15 cellular contexts compared by ENCODE assay signal in the genomic region with DNA sequence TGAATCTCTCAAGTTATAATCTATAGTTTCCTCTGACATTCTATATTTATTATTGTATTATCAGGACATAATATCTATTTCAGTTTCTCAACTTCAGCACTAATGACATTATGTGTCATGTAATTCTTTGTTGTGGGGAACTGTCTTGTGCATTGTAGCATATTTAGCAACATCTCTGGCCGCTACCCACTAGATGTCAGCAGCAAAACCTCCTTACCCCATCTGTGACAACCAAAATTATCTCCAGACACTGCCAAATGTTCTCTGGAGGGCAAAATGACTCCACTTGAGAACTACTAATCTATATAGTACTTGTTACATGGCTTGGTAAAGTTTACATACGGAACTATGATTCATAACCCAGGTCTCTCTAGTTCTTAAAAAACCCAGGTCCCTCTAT.
A peak's percentile ranks its signal among the peaks of the same experiment; 100 is the strongest.
DNase-seq lines count a peak whose midpoint lies in the region; ATAC-seq, FAIRE-seq and TF ChIP-seq lines count a peak whose summit lies in the region.
"Had no signal": no experiment of that assay in that cellular context is flagged by ENCODE, and none has a peak within 500 bp of the region (broad histone marks: within the 10 kb centered on the region; RNA-seq: fewer than 3 reads in every experiment).

No MANE protein-coding gene starts in this region.

- H3K27me3 ChIP-seq in A673 (replicated peaks; ENCODE audit: insufficient read depth, low read depth, low read length, poor library complexity): no peaks in the 10 kb centered on the region
- H3K27me3 ChIP-seq in HepG2 (ENCODE audit: control insufficient read depth in 1 of 2, insufficient read depth in 2 of 2, low read length in 2 of 2): no peaks in the 10 kb centered on the region
- no peaks in the 10 kb centered on the region for H3K27me3 ChIP-seq in tibial artery
- H3K27me3 ChIP-seq in SK-N-SH (ENCODE audit: insufficient read depth): no peaks in the 10 kb centered on the region
- H3K27me3 ChIP-seq: esophagus squamous epithelium, testis had no signal

- CTCF ChIA-PET in A673 (lab: Charles Lee) (no interaction called here), HepG2 (lab: Yijun Ruan, JAX; ENCODE audit: low intra/inter-chr PET ratio, low total read pairs) (no interaction called here), SK-N-SH (lab: Yijun Ruan, JAX) (interaction anchor here (0.7 kb wide), 1 partner anchor 15 kb away, joined by 3 read pairs; no protein-coding TSS in a partner anchor)

- peak; percentile 49 for DNase-seq in A673 (ENCODE audit: low spot score)
- no peak for DNase-seq in D721Med (ENCODE audit: insufficient read length, low spot score)
- peak; percentile 96 for DNase-seq in NCI-H446 treated with DMSO at 0.1 percent for 48 hours (lab: John Stamatoyannopoulos, UW)
- DNase-seq in choroid plexus epithelial cell (ENCODE audit: low read depth): peak; percentile 10
- no peak for DNase-seq in HepG2 (ENCODE audit: low spot score)
- DNase-seq in tibial artery: no peak
- DNase-seq in NCI-H226: no peak
- DNase-seq in SK-N-SH: no peak
- DNase-seq: activated CD4-positive, alpha-beta T cell treated with anti-CD3 and anti-CD28 coated beads, Interleukin-2, amount 10 ng/mL, durations not matched to agents 7 days and 5 days; esophagus squamous epithelium; stimulated activated CD4-positive, alpha-beta T cell treated with anti-CD3 and anti-CD28 coated beads, Interleukin-4, amount 100 ng/mL, for 4 hours; testis had no signal

- TF ChIP-seq POLR2A in HepG2 (IDR thresholded peaks at IDR 0.05; ENCODE audit: insufficient read depth in 1 of 2, low read depth in 2 of 2, low read length in 2 of 2): no peak

- no peaks in the 10 kb centered on the region for H3F3A ChIP-seq in SK-N-SH (replicated peaks; ENCODE audit: insufficient read depth)

- H3K9me2 ChIP-seq in SK-N-SH: no peaks in the 10 kb centered on the region

- no peak overlapping the region for H2AFZ ChIP-seq in HepG2 (ENCODE audit: low read length)
- no peak overlapping the region for H2AFZ ChIP-seq in SK-N-SH (ENCODE audit: low read depth)

- no peak for TF ChIP-seq EP300 in HepG2 (IDR thresholded peaks at IDR 0.05; ENCODE audit: low read depth in 2 of 2, low read length in 2 of 2)
- TF ChIP-seq EP300 in HepG2 (CRISPR knock-in tag; IDR thresholded peaks at IDR 0.05; ENCODE audit: borderline replicate concordance): no peak
- TF ChIP-seq EP300 in SK-N-SH (IDR thresholded peaks at IDR 0.05; ENCODE audit: borderline replicate concordance in 1 of 2, low read depth in 1 of 2, low read length in 1 of 2): no peak

- in situ Hi-C loops in HepG2 (cut with HindIII; ENCODE audit: extremely low pct_ligation_motif_present, low pct_unique_long_range_greater_than_20kb): no loop called here

- TF ChIP-seq RAD21 in HepG2 (CRISPR knock-in tag; IDR thresholded peaks at IDR 0.05) (no peak), SK-N-SH (IDR thresholded peaks at IDR 0.05; ENCODE audit: low read length) (no peak)

- no peaks in the 10 kb centered on the region for H4K20me1 ChIP-seq in HepG2 (ENCODE audit: insufficient read depth, low read length)
- H4K20me1 ChIP-seq in SK-N-SH (ENCODE audit: insufficient read depth): no peaks in the 10 kb centered on the region

- H3K79me2 ChIP-seq in HepG2 (ENCODE audit: insufficient read depth, low read length) (no peaks in the 10 kb centered on the region), SK-N-SH (ENCODE audit: insufficient read depth) (no peaks in the 10 kb centered on the region)

- POLR2A ChIA-PET in A673 (lab: Charles Lee; ENCODE audit: low non-redundant PET) (no interaction called here), HepG2 (lab: Yijun Ruan, JAX) (no interaction called here), SK-N-SH (lab: Yijun Ruan, JAX) (no interaction called here)

- 4% methylated on average over 2 of the region's 2 CpGs for WGBS in HepG2 (ENCODE audit: low lambda C conversion rate)
- WGBS in SK-N-SH (ENCODE audit: low lambda C conversion rate): 54% methylated on average over 2 of the region's 2 CpGs

- H3K27ac ChIP-seq in A673 (ENCODE audit: low read depth, low read length, poor library complexity, severe bottlenecking) (no peak overlapping the region), HepG2 (ENCODE audit: extremely low read length, insufficient read depth, low read length) (no peak overlapping the region), tibial artery (no peak overlapping the region), SK-N-SH (ENCODE audit: low read depth in 2 of 2, low read length in 1 of 2) (no peak overlapping the region)
- H3K27ac ChIP-seq: esophagus squamous epithelium, testis had no signal

- FAIRE-seq in D721Med (lab: Jason Lieb, UNC): no peak
- FAIRE-seq in HepG2 (lab: Jason Lieb, UNC): no peak
- FAIRE-seq: GM18507 had no signal

- H3K9ac ChIP-seq in HepG2 (ENCODE audit: insufficient read depth, low read depth, low read length): no peak overlapping the region
- H3K9ac ChIP-seq in SK-N-SH: no peak overlapping the region

- no TSS peak for BruUV-seq in A673 (replicated peaks; lab: Mats Ljungman, UMichigan)
- BruUV-seq in HepG2 (replicated peaks; lab: Mats Ljungman, UMichigan): no TSS peak

- H3K4me3 ChIP-seq in A673 (ENCODE audit: low read depth, low read length, poor library complexity, severe bottlenecking) (no peak overlapping the region), choroid plexus epithelial cell (ENCODE audit: low read depth, low read length) (no peak overlapping the region), HepG2 (replicated peaks in 1 of 3; ENCODE audit: insufficient read depth in 1 of 3, low read depth in 2 of 3, low read length in 3 of 3) (no peak overlapping the region), tibial artery (no peak overlapping the region), SK-N-SH (ENCODE audit: low read depth in 2 of 2, low read length in 1 of 2) (no peak overlapping the region)
- H3K4me3 ChIP-seq: esophagus squamous epithelium, testis had no signal

- H3K4me2 ChIP-seq in HepG2 (ENCODE audit: low read depth, low read length) (no peak overlapping the region), SK-N-SH (no peak overlapping the region)

- H3K9me3 ChIP-seq in A673 (ENCODE audit: low read depth, low read length, poor library complexity, severe bottlenecking) (no peaks in the 10 kb centered on the region), HepG2 (ENCODE audit: low read length) (no peaks in the 10 kb centered on the region), tibial artery (no peaks in the 10 kb centered on the region), SK-N-SH (no peaks in the 10 kb centered on the region)
- H3K9me3 ChIP-seq: esophagus squamous epithelium, testis had no signal

- intact Hi-C loops in A673 (cut with micrococcal nuclease; ENCODE audit: unreplicated experiment) (no loop called here), HepG2 (cut with micrococcal nuclease; ENCODE audit: unreplicated experiment) (no loop called here), tibial artery (cut with DNase I; ENCODE audit: low total_unique reads) (no loop called here)

- peak; percentile 34 for TF ChIP-seq CTCF in A673 (conservative IDR thresholded peaks at IDR 0.05; ENCODE audit: low read depth, low read length)
- peak; percentile 24 for TF ChIP-seq CTCF in D721Med (IDR thresholded peaks at IDR 0.05; ENCODE audit: insufficient read depth, missing control alignments)
- peak; percentile 8 for TF ChIP-seq CTCF in choroid plexus epithelial cell (conservative IDR thresholded peaks at IDR 0.05; ENCODE audit: low read depth, low read length)
- no peak for TF ChIP-seq CTCF in HepG2 (CRISPR knock-in tag; IDR thresholded peaks at IDR 0.05)
- no peak for TF ChIP-seq CTCF in tibial artery (IDR thresholded peaks at IDR 0.05)
- TF ChIP-seq CTCF in SK-N-SH (IDR thresholded peaks at IDR 0.05): no peak

- H3K4me1 ChIP-seq in A673 (ENCODE audit: insufficient read depth, low read length, poor library complexity, severe bottlenecking): no peaks in the 10 kb centered on the region
- no peaks in the 10 kb centered on the region for H3K4me1 ChIP-seq in HepG2 (ENCODE audit: insufficient read depth, low read length)
- H3K4me1 ChIP-seq in tibial artery: no peaks in the 10 kb centered on the region
- H3K4me1 ChIP-seq in SK-N-SH (ENCODE audit: control insufficient read depth in 1 of 2, insufficient read depth in 2 of 2, low read depth in 1 of 2, low read length in 1 of 2): no peaks in the 10 kb centered on the region
- H3K4me1 ChIP-seq: esophagus squamous epithelium, testis had no signal

- H3K36me3 ChIP-seq in A673 (ENCODE audit: insufficient read depth, low read length, poor library complexity, severe bottlenecking) (no peaks in the 10 kb centered on the region), HepG2 (replicated peaks in 1 of 2; ENCODE audit: control insufficient read depth in 1 of 2, insufficient read depth in 2 of 2, low read length in 2 of 2) (no peaks in the 10 kb centered on the region), tibial artery (no peaks in the 10 kb centered on the region), SK-N-SH (replicated peaks in 1 of 2; ENCODE audit: control insufficient read depth in 1 of 2, insufficient read depth in 2 of 2, low read length in 1 of 2) (no peaks in the 10 kb centered on the region)
- H3K36me3 ChIP-seq: esophagus squamous epithelium had no signal

- ATAC-seq in HepG2: no peak
- ATAC-seq: activated naive CD4-positive, alpha-beta T cell treated with anti-CD3 and anti-CD28 coated beads, Interleukin-2, amount 50 U/mL, for 72 hours; Panc1 had no signal

TF ChIP-seq in SK-N-SH, 30 proteins besides CTCF, POLR2A, EP300 and RAD21 (continues in another document):
- TF ChIP-seq GATA2 (CRISPR knock-in tag; IDR thresholded peaks at IDR 0.05): no peak
- TF ChIP-seq, protein P1, sequence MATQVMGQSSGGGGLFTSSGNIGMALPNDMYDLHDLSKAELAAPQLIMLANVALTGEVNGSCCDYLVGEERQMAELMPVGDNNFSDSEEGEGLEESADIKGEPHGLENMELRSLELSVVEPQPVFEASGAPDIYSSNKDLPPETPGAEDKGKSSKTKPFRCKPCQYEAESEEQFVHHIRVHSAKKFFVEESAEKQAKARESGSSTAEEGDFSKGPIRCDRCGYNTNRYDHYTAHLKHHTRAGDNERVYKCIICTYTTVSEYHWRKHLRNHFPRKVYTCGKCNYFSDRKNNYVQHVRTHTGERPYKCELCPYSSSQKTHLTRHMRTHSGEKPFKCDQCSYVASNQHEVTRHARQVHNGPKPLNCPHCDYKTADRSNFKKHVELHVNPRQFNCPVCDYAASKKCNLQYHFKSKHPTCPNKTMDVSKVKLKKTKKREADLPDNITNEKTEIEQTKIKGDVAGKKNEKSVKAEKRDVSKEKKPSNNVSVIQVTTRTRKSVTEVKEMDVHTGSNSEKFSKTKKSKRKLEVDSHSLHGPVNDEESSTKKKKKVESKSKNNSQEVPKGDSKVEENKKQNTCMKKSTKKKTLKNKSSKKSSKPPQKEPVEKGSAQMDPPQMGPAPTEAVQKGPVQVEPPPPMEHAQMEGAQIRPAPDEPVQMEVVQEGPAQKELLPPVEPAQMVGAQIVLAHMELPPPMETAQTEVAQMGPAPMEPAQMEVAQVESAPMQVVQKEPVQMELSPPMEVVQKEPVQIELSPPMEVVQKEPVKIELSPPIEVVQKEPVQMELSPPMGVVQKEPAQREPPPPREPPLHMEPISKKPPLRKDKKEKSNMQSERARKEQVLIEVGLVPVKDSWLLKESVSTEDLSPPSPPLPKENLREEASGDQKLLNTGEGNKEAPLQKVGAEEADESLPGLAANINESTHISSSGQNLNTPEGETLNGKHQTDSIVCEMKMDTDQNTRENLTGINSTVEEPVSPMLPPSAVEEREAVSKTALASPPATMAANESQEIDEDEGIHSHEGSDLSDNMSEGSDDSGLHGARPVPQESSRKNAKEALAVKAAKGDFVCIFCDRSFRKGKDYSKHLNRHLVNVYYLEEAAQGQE (IDR thresholded peaks at IDR 0.05; ENCODE audit: low read depth, low read length): no peak

Comparison
In these comparisons a context has a peak if more than half of its experiments do, and no peak if none do; other contexts are left out.
1. DNase-seq: peak in A673 (single experiment), NCI-H446 treated with DMSO at 0.1 percent for 48 hours (single experiment) and choroid plexus epithelial cell (single experiment); none in D721Med (single experiment), HepG2 (single experiment), tibial artery (0 of 2), NCI-H226 (single experiment) and SK-N-SH (single experiment).
2. CTCF ChIP-seq: peak in A673 (single experiment), D721Med (single experiment) and choroid plexus epithelial cell (single experiment); none in HepG2 (single experiment), tibial artery (0 of 2) and SK-N-SH (single experiment).